ENCODE assay signal across 16 cellular contexts in the genomic region with DNA sequence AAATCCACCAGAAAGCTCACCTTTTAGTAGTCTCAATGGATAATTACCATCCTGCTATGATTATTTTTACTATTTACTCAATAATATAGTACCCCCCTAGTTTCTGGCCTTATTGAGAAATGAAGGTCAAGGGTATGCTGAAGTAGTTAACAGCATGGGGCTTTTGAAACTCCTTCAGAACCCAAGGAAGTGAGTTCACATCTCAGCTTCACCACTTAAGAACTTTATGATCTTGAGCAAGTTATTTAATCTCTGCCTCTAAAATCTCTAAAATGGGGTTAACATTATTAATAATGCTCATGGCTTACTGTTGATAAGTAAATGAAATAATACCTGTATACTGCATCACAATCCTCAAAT. TPM values are rescaled to one million over a fixed set of nuclear protein-coding genes. Genes with fewer than 3 reads are reported as not detected.
A peak's percentile ranks its signal among the peaks of the same experiment; 100 is the strongest.
DNase-seq lines count a peak whose midpoint lies in the region; ATAC-seq, FAIRE-seq and TF ChIP-seq lines count a peak whose summit lies in the region.
"Had no signal": no experiment of that assay in that cellular context is flagged by ENCODE, and none has a peak within 500 bp of the region (broad histone marks: within the 10 kb centered on the region; RNA-seq: fewer than 3 reads in every experiment).

No MANE protein-coding gene starts in this region.

- H3K9me3 ChIP-seq in K562 (replicated peaks; ENCODE audit: control insufficient read depth, insufficient read depth, low read depth, low read length), result no peaks in the 10 kb centered on the region
- H3K9me3 ChIP-seq: esophagus squamous epithelium, psoas muscle had no signal

- in situ Hi-C loops in K562 (cut with MboI), result loop anchor here (25.0 kb wide), 1 partner anchor 1309 kb away; no protein-coding TSS in a partner anchor

- ATAC-seq in GM18505 (IDR thresholded peaks at IDR 0.05; ENCODE audit: unreplicated experiment) (peak; percentile 19), GM21529 (IDR thresholded peaks at IDR 0.05; ENCODE audit: unreplicated experiment) (peak; percentile 11), HG03432 (IDR thresholded peaks at IDR 0.05; ENCODE audit: unreplicated experiment) (peak; percentile 15), K562 (no peak), GM18520 (IDR thresholded peaks at IDR 0.05; ENCODE audit: unreplicated experiment) (no peak)
- ATAC-seq: psoas muscle had no signal

- H3K4me3 ChIP-seq in K562 (no peak overlapping the region), lower leg skin (ENCODE audit: low read depth, poor library complexity, severe bottlenecking) (no peak overlapping the region)
- H3K4me3 ChIP-seq: esophagus squamous epithelium, psoas muscle had no signal

- DNase-seq in K562 (ENCODE audit: extremely low read depth in 1 of 4, low spot score in 3 of 4) (no peak), lower leg skin (ENCODE audit: low spot score in 2 of 2) (no peak), T-helper 9 cell (no peak)
- no peak for DNase-seq in stimulated activated CD4-positive, alpha-beta T cell treated with anti-CD3 and anti-CD28 coated beads, Interleukin-4, amount 100 ng/mL, for 24 hours
- DNase-seq: activated effector memory CD4-positive, alpha-beta T cell treated with Interleukin-2 at 50 U/mL for 16 hours; CD8-positive, alpha-beta memory T cell; esophagus squamous epithelium; midbrain; NCI-H1105; psoas muscle; stimulated activated naive CD4-positive, alpha-beta T cell; SW 1271 had no signal

- TF ChIP-seq POLR2A in GM18505 (IDR thresholded peaks at IDR 0.05; ENCODE audit: borderline replicate concordance, extremely low read depth, insufficient read depth, insufficient read length) (no peak), K562 (conservative IDR thresholded peaks at IDR 0.05) (no peak), lower leg skin (IDR thresholded peaks at IDR 0.05) (no peak)

- H3K9me1 ChIP-seq in K562 (ENCODE audit: control insufficient read depth, insufficient read depth, low read length), result no peaks in the 10 kb centered on the region

- POLR2A ChIA-PET in K562 (lab: Yijun Ruan, JAX), result interaction anchor here (0.8 kb wide), 1 partner anchor 29 kb away, joined by 3 read pairs; no protein-coding TSS in a partner anchor

- H2AFZ ChIP-seq in K562 (ENCODE audit: low read depth, low read length), result no peak overlapping the region

- no peak for FAIRE-seq in K562 (lab: Jason Lieb, UNC)

- intact Hi-C loops in K562 (cut with micrococcal nuclease), result loop anchor here (10.0 kb wide), 1 partner anchor 47 kb away; no protein-coding TSS in a partner anchor
- intact Hi-C loops in lower leg skin (cut with DNase I; ENCODE audit: low total_unique reads), result no loop called here

- no peak for TF ChIP-seq RAD21 in K562 (CRISPR knock-in tag; conservative IDR thresholded peaks at IDR 0.05 in 1 of 2, IDR thresholded peaks at IDR 0.05 in 1 of 2)

- H3K36me3 ChIP-seq in K562 (ENCODE audit: control insufficient read depth, insufficient read depth, low read length), result peaks cover 77% of the 10 kb centered on the region

- no peaks in the 10 kb centered on the region for H3K27me3 ChIP-seq in K562 (ENCODE audit: control insufficient read depth in 2 of 2, insufficient read depth in 2 of 2, low read length in 2 of 2)
- H3K27me3 ChIP-seq: esophagus squamous epithelium had no signal

- no peak for TF ChIP-seq CTCF in K562 (IDR thresholded peaks at IDR 0.05 in 2 of 3, conservative IDR thresholded peaks at IDR 0.05 in 1 of 3; ENCODE audit: insufficient read depth in 2 of 3, low read depth in 1 of 3, low read length in 3 of 3)
- TF ChIP-seq CTCF in lower leg skin (IDR thresholded peaks at IDR 0.05), result no peak

- CTCF ChIA-PET in K562 (lab: Yijun Ruan, JAX; ENCODE audit: low intra/inter-chr PET ratio), result no interaction called here

- peak overlapping the region; percentile 13; the same call in 1 of the 3 replicates for H3K27ac ChIP-seq in K562 (ENCODE audit: extremely low read depth, low read depth, low read length)
- H3K27ac ChIP-seq: psoas muscle had no signal

- H3K4me2 ChIP-seq in K562 (ENCODE audit: insufficient read depth, low read length), result peak overlapping the region; percentile 8; the same call in 1 of the 2 replicates

- no peak for TF ChIP-seq EP300 in K562 (IDR thresholded peaks at IDR 0.05; ENCODE audit: low read length)

- H3K79me2 ChIP-seq in K562 (ENCODE audit: control insufficient read depth, insufficient read depth, low read length), result peaks cover 96% of the 10 kb centered on the region

- no peaks in the 10 kb centered on the region for H4K20me1 ChIP-seq in K562 (replicated peaks; ENCODE audit: control insufficient read depth, insufficient read depth, low read length)

- no peak overlapping the region for H3K9ac ChIP-seq in K562 (ENCODE audit: insufficient read depth in 1 of 2, low read depth in 2 of 2, low read length in 2 of 2)

- H3K4me1 ChIP-seq in K562 (replicated peaks in 1 of 2; ENCODE audit: control insufficient read depth in 2 of 2, insufficient read depth in 2 of 2, low read length in 2 of 2), result peaks cover 6 to 29% of the 10 kb centered on the region in 2 experiments; a peak in 4 of 5 replicates

- BruUV-seq in K562 (replicated peaks; lab: Mats Ljungman, UMichigan), result no TSS peak

TF ChIP-seq in K562, 482 proteins besides CTCF, POLR2A, EP300 and RAD21:
- TF ChIP-seq KDM4B (IDR thresholded peaks at IDR 0.05; ENCODE audit: borderline replicate concordance in 2 of 2, low read depth in 1 of 2) (0 out of 4 replicates have a peak, but pooled peaks of 1 of the 2 experiments have one; percentile 24), ZNF239 (CRISPR knock-in tag; IDR thresholded peaks at IDR 0.05) (no peak), KAT2B (IDR thresholded peaks at IDR 0.05; ENCODE audit: low read depth, low read length) (no peak), ZNF695 (CRISPR knock-in tag; IDR thresholded peaks at IDR 0.05) (no peak), ZNF75A (CRISPR knock-in tag; IDR thresholded peaks at IDR 0.05) (no peak), POLR2AphosphoS5 (IDR thresholded peaks at IDR 0.05; ENCODE audit: control insufficient read depth, insufficient read depth, low read depth, low read length) (no peak), ZNF699 (CRISPR knock-in tag; IDR thresholded peaks at IDR 0.05; ENCODE audit: insufficient replicate concordance) (no peak), NFIC (IDR thresholded peaks at IDR 0.05) (no peak), SIX5 (IDR thresholded peaks at IDR 0.05; ENCODE audit: borderline replicate concordance in 1 of 2, insufficient read depth in 1 of 2, low read depth in 1 of 2, low read length in 2 of 2) (no peak), CEBPB (tag; IDR thresholded peaks at IDR 0.05) (0 out of 2 replicates have a peak, but pooled peaks have one; percentile 7)

RNA-seq across cellular contexts. Expression of a gene that starts 5.8 kb away (rescaled TPM):
- 24.4 and 41.1 TPM in 2 replicates for total RNA-seq in K562 (2011; cell fraction: chromatin; rRNA removed; ENCODE audit: low replicate concordance)
- total RNA-seq in K562 (2011; cell fraction: nucleolus; rRNA removed), result 26.7 and 34.1 TPM in 2 replicates
- 43.8 and 76.6 TPM in 2 replicates for total RNA-seq in K562 (2011; cell fraction: nucleoplasm; rRNA removed)
- total RNA-seq in K562 (2014; rRNA removed), result 94.4 and 128 TPM in 2 replicates
- 156 and 189 TPM in 2 replicates for total RNA-seq in K562 (2014; rRNA removed; fragmentation: Illumina TruSeq; extraction: Trizol)
- total RNA-seq in K562 (2015; rRNA removed; fragmentation: Illumina TruSeq; extraction: Trizol), result 154 and 159 TPM in 2 replicates
- total RNA-seq in K562 (2021), result 236 and 261 TPM in 2 replicates
- 189 and 191 TPM in 2 replicates for polyA plus RNA-seq in K562 (2011; rRNA removed)
- 69.3 and 142 TPM in 2 replicates for polyA plus RNA-seq in K562 (2011; cell fraction: cytosol; rRNA removed)
- 61.0 and 67.9 TPM in 2 replicates for polyA plus RNA-seq in K562 (2011; cell fraction: nucleus; rRNA removed)
- 190 and 199 TPM in 2 replicates for polyA plus RNA-seq in K562 (2012)
- 224 and 243 TPM in 2 replicates for polyA plus RNA-seq in K562 (2014; fragmentation: Illumina TruSeq; extraction: Trizol)
- polyA plus RNA-seq in K562 (2014; fragmentation: Nextera tagmentation; extraction: Ambion mirVana), result 10 to 100 TPM; 68.5 to 68.6 TPM
- polyA plus RNA-seq in K562 (2014; rRNA removed), result 133 and 148 TPM in 2 replicates
- polyA minus RNA-seq in K562 (2011; rRNA and poly(A)+ RNA removed), result 247 and 299 TPM in 2 replicates
- 168 and 172 TPM in 2 replicates for polyA minus RNA-seq in K562 (2011; cell fraction: cytosol; rRNA and poly(A)+ RNA removed)
- 70.3 and 88.3 TPM in 2 replicates for polyA minus RNA-seq in K562 (2011; cell fraction: nucleus; rRNA and poly(A)+ RNA removed)
- 10 to 100 TPM; 59.6 to 83.3 (median 71.2) TPM for total RNA-seq in lower leg skin

Comparison
In these comparisons a context has a peak if more than half of its experiments do, and no peak if none do; other contexts are left out.
1. ATAC-seq: peak in GM18505 (single experiment), GM21529 (single experiment) and HG03432 (single experiment); none in K562 (single experiment) and GM18520 (single experiment).